In genomic region chr5:113223831-113224604, GRCh38 we compare ENCODE assay signal across 16 cellular contexts.
"Had no signal": no experiment of that assay in that cellular context is flagged by ENCODE, and none has a peak within 500 bp of the region (broad histone marks: within the 10 kb centered on the region; RNA-seq: fewer than 3 reads in every experiment).

No MANE protein-coding gene starts in this region.

- H3K4me1 ChIP-seq: testis had no signal

- ATAC-seq: activated T-cell treated with anti-CD3 and anti-CD28 coated beads, Interleukin-2, amount 50 U/mL, for 72 hours; foreskin keratinocyte; T-helper 17 cell had no signal

- H3K36me3 Mint-ChIP-seq: activated naive CD8-positive, alpha-beta T cell treated with anti-CD3 and anti-CD28 coated beads for 36 hours had no signal

- H3K9me3 ChIP-seq: ovary, testis, upper lobe of left lung had no signal

- DNase-seq: activated B cell treated with CpG ODN at 0.5 μM for 24 hours; activated CD4-positive, alpha-beta T cell treated with anti-CD3 and anti-CD28 coated beads for 48 hours; activated CD8-positive, alpha-beta memory T cell treated with anti-CD3 and anti-CD28 coated beads, Interleukin-2, amount 50 U/mL, for 48 hours; activated naive CD8-positive, alpha-beta T cell treated with anti-CD3 and anti-CD28 coated beads for 36 hours; activated T-cell treated with anti-CD3 and anti-CD28 coated beads, Interleukin-2, amount 50 U/mL, for 72 hours; amygdala; cerebellar nuclear complex; effector CD8-positive, alpha-beta T cell; foreskin keratinocyte; head of caudate nucleus; ovary; SIG-M5; T-helper 17 cell; testis; upper lobe of left lung had no signal

- H3K27ac Mint-ChIP-seq: activated B cell treated with CpG ODN at 0.5 μM for 24 hours; activated naive CD8-positive, alpha-beta T cell treated with anti-CD3 and anti-CD28 coated beads for 36 hours; activated T-cell treated with anti-CD3 and anti-CD28 coated beads, Interleukin-2, amount 50 U/mL, for 72 hours; stimulated activated naive CD8-positive, alpha-beta T cell treated with anti-CD3 and anti-CD28 coated beads, Interleukin-15, Interleukin-2, amounts not matched to agents 100 ng/mL and 50 ng/mL, for 24 hours had no signal

- H3K27me3 Mint-ChIP-seq: activated naive CD8-positive, alpha-beta T cell treated with anti-CD3 and anti-CD28 coated beads for 36 hours; stimulated activated naive CD8-positive, alpha-beta T cell treated with anti-CD3 and anti-CD28 coated beads, Interleukin-15, Interleukin-2, amounts not matched to agents 100 ng/mL and 50 ng/mL, for 24 hours had no signal

- H3K27ac ChIP-seq: foreskin keratinocyte, ovary, testis had no signal

- H3K9me3 Mint-ChIP-seq: activated B cell treated with CpG ODN at 0.5 μM for 24 hours; activated naive CD8-positive, alpha-beta T cell treated with anti-CD3 and anti-CD28 coated beads for 36 hours; activated T-cell treated with anti-CD3 and anti-CD28 coated beads, Interleukin-2, amount 50 U/mL, for 72 hours; stimulated activated naive CD8-positive, alpha-beta T cell treated with anti-CD3 and anti-CD28 coated beads, Interleukin-15, Interleukin-2, amounts not matched to agents 100 ng/mL and 50 ng/mL, for 24 hours had no signal

- H3K4me3 ChIP-seq: ovary, testis, upper lobe of left lung had no signal

- H3K4me3 Mint-ChIP-seq: activated B cell treated with CpG ODN at 0.5 μM for 24 hours; activated naive CD8-positive, alpha-beta T cell treated with anti-CD3 and anti-CD28 coated beads for 36 hours; activated T-cell treated with anti-CD3 and anti-CD28 coated beads, Interleukin-2, amount 50 U/mL, for 72 hours; stimulated activated naive CD8-positive, alpha-beta T cell treated with anti-CD3 and anti-CD28 coated beads, Interleukin-15, Interleukin-2, amounts not matched to agents 100 ng/mL and 50 ng/mL, for 24 hours; T-helper 17 cell had no signal

- H3K36me3 ChIP-seq: ovary, upper lobe of left lung had no signal

- H3K4me1 Mint-ChIP-seq: activated B cell treated with CpG ODN at 0.5 μM for 24 hours; activated naive CD8-positive, alpha-beta T cell treated with anti-CD3 and anti-CD28 coated beads for 36 hours; T-helper 17 cell had no signal

- H3K27me3 ChIP-seq: foreskin keratinocyte, ovary, testis, upper lobe of left lung had no signal
